Comparison of ENCODE assay signal across 16 cellular contexts in genomic region chr5:54862036-54862435, GRCh38.
"Had no signal": no experiment of that assay in that cellular context is flagged by ENCODE, and none has a peak within 500 bp of the region (broad histone marks: within the 10 kb centered on the region; RNA-seq: fewer than 3 reads in every experiment).

No MANE protein-coding gene starts in this region.

- H3K27me3 ChIP-seq: brain microvascular endothelial cell, heart right ventricle, left lung, ovary had no signal

- DNase-seq: activated CD4-positive, alpha-beta T cell treated with anti-CD3 and anti-CD28 coated beads, Interleukin-2, amount 50 U/mL, for 1 hour; activated naive CD4-positive, alpha-beta T cell treated with anti-CD3 and anti-CD28 coated beads, Interleukin-2, amount 10 ng/mL, durations not matched to agents 7 days and 5 days; activated T-cell treated with anti-CD3 and anti-CD28 coated beads for 4 hours; amniotic stem cell; foreskin melanocyte; heart right ventricle; left lung; mesenchymal stem cell; small intestine; T-helper 2 cell had no signal

- H3K27ac ChIP-seq: heart right ventricle, ovary had no signal

- FAIRE-seq: keratinocyte, small intestine had no signal

- H3K27ac Mint-ChIP-seq: activated naive CD4-positive, alpha-beta T cell treated with anti-CD3 and anti-CD28 coated beads, Interleukin-2, amount 10 ng/mL, durations not matched to agents 7 days and 5 days; activated T-helper 17 cell treated with anti-CD3 and anti-CD28 coated beads, Interleukin-2, amount 50 U/mL, for 72 hours; stimulated activated memory B cell treated with anti-CD40 and anti-IgM and Interleukin-4, amounts not matched to agents 10 μg/mL and 1 μg/mL and 100 μg/mL, for 72 hours; type B pancreatic cell had no signal

- H3K4me3 Mint-ChIP-seq: activated naive CD4-positive, alpha-beta T cell treated with anti-CD3 and anti-CD28 coated beads, Interleukin-2, amount 10 ng/mL, durations not matched to agents 7 days and 5 days; activated T-helper 17 cell treated with anti-CD3 and anti-CD28 coated beads, Interleukin-2, amount 50 U/mL, for 72 hours; stimulated activated memory B cell treated with anti-CD40 and anti-IgM and Interleukin-4, amounts not matched to agents 10 μg/mL and 1 μg/mL and 100 μg/mL, for 72 hours; type B pancreatic cell had no signal

- H3K4me3 ChIP-seq: heart right ventricle, left lung, ovary had no signal

- H3K36me3 ChIP-seq: brain microvascular endothelial cell, heart right ventricle, left lung, ovary had no signal

- ATAC-seq: activated T-helper 17 cell treated with anti-CD3 and anti-CD28 coated beads, Interleukin-2, amount 50 U/mL, for 72 hours; heart right ventricle; left lung; stimulated activated memory B cell treated with anti-CD40 and anti-IgM and Interleukin-4, amounts not matched to agents 10 μg/mL and 1 μg/mL and 100 μg/mL, for 72 hours had no signal

- H3K4me1 Mint-ChIP-seq: activated T-helper 17 cell treated with anti-CD3 and anti-CD28 coated beads, Interleukin-2, amount 50 U/mL, for 72 hours had no signal
